In genomic region chr4:53174824-53175223, GRCh38 we compare ENCODE assay signal across 33 cellular contexts.
"Had no signal": no experiment of that assay in that cellular context is flagged by ENCODE, and none has a peak within 500 bp of the region (broad histone marks: within the 10 kb centered on the region; RNA-seq: fewer than 3 reads in every experiment).

No MANE protein-coding gene starts in this region.

- H3K4me3 ChIP-seq: cardiac muscle cell, MG63, PC-9 had no signal

- H3K4me2 ChIP-seq: PC-9 had no signal

- H3K27ac Mint-ChIP-seq: activated CD4-positive, alpha-beta memory T cell treated with anti-CD3 and anti-CD28 coated beads, Interleukin-2, amount 10 ng/mL, durations not matched to agents 7 days and 5 days; activated CD8-positive, alpha-beta memory T cell treated with anti-CD3 and anti-CD28 coated beads, Interleukin-2, amount 10 ng/mL, durations not matched to agents 7 days and 5 days; activated naive CD8-positive, alpha-beta T cell treated with anti-CD3 and anti-CD28 coated beads for 36 hours had no signal

- H3K4me3 Mint-ChIP-seq: activated CD4-positive, alpha-beta memory T cell treated with anti-CD3 and anti-CD28 coated beads, Interleukin-2, amount 10 ng/mL, durations not matched to agents 7 days and 5 days; activated CD8-positive, alpha-beta memory T cell treated with anti-CD3 and anti-CD28 coated beads, Interleukin-2, amount 10 ng/mL, durations not matched to agents 7 days and 5 days; activated naive CD8-positive, alpha-beta T cell treated with anti-CD3 and anti-CD28 coated beads for 36 hours; central memory CD8-positive, alpha-beta T cell had no signal

- H3K36me3 ChIP-seq: cardiac muscle cell, WERI-Rb-1 had no signal

- ATAC-seq: activated CD8-positive, alpha-beta memory T cell treated with anti-CD3 and anti-CD28 coated beads, Interleukin-2, amount 10 ng/mL, durations not matched to agents 7 days and 5 days; Right ventricle myocardium inferior had no signal

- H2AFZ ChIP-seq: PC-9 had no signal

- H3K27me3 ChIP-seq: cardiac muscle cell, MG63 had no signal

- H3K27ac ChIP-seq: cardiac muscle cell, PC-9, RWPE1, WERI-Rb-1 had no signal

- H3K27me3 Mint-ChIP-seq: activated CD4-positive, alpha-beta memory T cell treated with anti-CD3 and anti-CD28 coated beads, Interleukin-2, amount 10 ng/mL, durations not matched to agents 7 days and 5 days; activated CD8-positive, alpha-beta memory T cell treated with anti-CD3 and anti-CD28 coated beads, Interleukin-2, amount 10 ng/mL, durations not matched to agents 7 days and 5 days; activated naive CD8-positive, alpha-beta T cell treated with anti-CD3 and anti-CD28 coated beads for 36 hours; central memory CD8-positive, alpha-beta T cell had no signal

- DNase-seq: activated CD4-positive, alpha-beta memory T cell treated with anti-CD3 and anti-CD28 coated beads, Interleukin-2, amount 10 ng/mL, durations not matched to agents 7 days and 5 days; activated CD4-positive, alpha-beta T cell treated with anti-CD3 and anti-CD28 coated beads for 1 hour; activated CD4-positive, alpha-beta T cell treated with anti-CD3 and anti-CD28 coated beads for 48 hours; activated CD4-positive, CD25-positive, alpha-beta regulatory T cell; activated CD8-positive, alpha-beta memory T cell treated with anti-CD3 and anti-CD28 coated beads for 24 hours; activated CD8-positive, alpha-beta memory T cell treated with anti-CD3 and anti-CD28 coated beads, Interleukin-2, amount 10 ng/mL, durations not matched to agents 7 days and 5 days; activated CD8-positive, alpha-beta memory T cell treated with anti-CD3 and anti-CD28 coated beads, Interleukin-2, amount 50 U/mL, for 48 hours; activated effector memory CD4-positive, alpha-beta T cell treated with Interleukin-2 at 50 U/mL for 16 hours; activated naive CD4-positive, alpha-beta T cell treated with anti-CD3 and anti-CD28 coated beads, Interleukin-2, amount 50 U/mL, for 16 hours; activated naive CD8-positive, alpha-beta T cell treated with anti-CD3 and anti-CD28 coated beads for 36 hours; activated T-cell treated with anti-CD3 and anti-CD28 coated beads, Interleukin-2, amount 50 U/mL, for 48 hours; amniotic stem cell; aorta; Kasumi-1; KG1; MG63; NCI-H1048; NCI-H1105 treated with DMSO at 0.1 percent for 48 hours; NCI-H1436; NCI-H1694; NCI-H1930; NCI-H2081 treated with DMSO at 0.1 percent for 48 hours; NCI-H345; NCI-H524 treated with DMSO at 0.1 percent for 48 hours; NK-92 treated with Interleukin-12 subunit alpha and Interleukin-12 subunit beta, amount 100 ng/mL, for 24 hours; PC-9; SIG-M5; T1000; WERI-Rb-1 had no signal
